25 cellular contexts compared by ENCODE assay signal in the genomic region with DNA sequence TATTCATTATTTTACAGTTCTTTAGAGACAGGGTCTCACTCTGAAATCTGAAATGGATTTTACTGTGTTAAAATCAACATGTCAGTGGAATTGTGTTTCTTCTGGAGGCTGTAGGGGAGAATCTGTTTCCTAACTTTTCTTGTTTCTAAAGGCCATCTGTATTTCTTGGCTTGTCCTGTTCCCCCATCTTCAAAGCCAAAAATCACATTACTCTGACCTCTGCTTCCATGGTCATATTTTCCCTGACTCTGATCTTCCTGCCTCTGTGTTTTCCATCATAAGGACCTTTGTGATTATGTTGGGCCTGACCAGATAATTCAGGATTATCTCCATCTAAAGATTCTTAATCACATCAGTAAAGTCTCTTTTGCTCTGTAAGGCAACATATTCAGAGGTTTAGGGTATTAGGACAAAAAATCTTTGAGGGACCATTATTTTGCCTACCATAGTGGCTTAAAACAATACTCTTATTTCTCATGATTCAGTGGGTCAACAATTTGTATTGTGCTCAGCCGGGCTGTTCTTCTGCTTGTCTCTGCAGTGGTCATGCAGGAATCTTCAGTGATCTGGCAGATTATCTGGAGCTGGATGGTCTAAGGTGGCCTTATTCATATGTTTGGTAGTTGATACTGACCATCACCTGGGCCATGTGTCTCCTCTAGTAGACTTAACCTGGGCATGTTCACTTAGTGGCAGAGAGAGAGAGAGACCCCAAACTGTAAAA. TPM values are rescaled to one million over a fixed set of nuclear protein-coding genes. Genes with fewer than 3 reads are reported as not detected.
A peak's percentile ranks its signal among the peaks of the same experiment; 100 is the strongest.
DNase-seq lines count a peak whose midpoint lies in the region; ATAC-seq and TF ChIP-seq lines count a peak whose summit lies in the region.
"Had no signal": no experiment of that assay in that cellular context is flagged by ENCODE, and none has a peak within 500 bp of the region (broad histone marks: within the 10 kb centered on the region; RNA-seq: fewer than 3 reads in every experiment).

No MANE protein-coding gene starts in this region.

- no peak for TF ChIP-seq POLR2A in IMR-90 (IDR thresholded peaks at IDR 0.05; ENCODE audit: low read depth, low read length)

- H2AK5ac ChIP-seq in IMR-90 (ENCODE audit: low read depth, low read length), result peak overlapping the region; percentile 62; the same call in 1 of the 2 replicates

- H3K9ac ChIP-seq in IMR-90 (ENCODE audit: low read depth, low read length), result no peak overlapping the region

- peaks cover 3% of the 10 kb centered on the region; the same call in 1 of the 2 replicates for H3K9me1 ChIP-seq in IMR-90 (ENCODE audit: insufficient read depth, low read length)

- WGBS in IMR-90 (ENCODE audit: extremely low coverage in 2 of 2, insufficient read length in 1 of 2), 2 experiments, result no CpG with 5 or more reads among the region's 1 CpG

- H4K5ac ChIP-seq in IMR-90 (ENCODE audit: low read depth, low read length), result peak overlapping the region; percentile 89

- peak overlapping the region; percentile 71; the same call in 1 of the 2 replicates for H3K27ac ChIP-seq in IMR-90 (ENCODE audit: insufficient read depth, low read length)
- H3K27ac ChIP-seq: body of pancreas, epithelial cell of prostate, left ventricle myocardium inferior, sigmoid colon, tibial nerve had no signal

- H2BK15ac ChIP-seq in IMR-90 (ENCODE audit: low read depth, low read length), result peak overlapping the region; percentile 42; the same call in 2 of the 3 replicates

- H3K4ac ChIP-seq in IMR-90 (ENCODE audit: low read depth, low read length), result peak overlapping the region; percentile 67

- peaks cover 9% of the 10 kb centered on the region for H3K4me1 ChIP-seq in IMR-90 (ENCODE audit: control insufficient read depth, insufficient read depth, low read length)

- H3K79me1 ChIP-seq in IMR-90 (ENCODE audit: low read depth in 1 of 2, low read length in 2 of 2), result peaks cover 4 to 30% of the 10 kb centered on the region in 2 experiments

- H4K8ac ChIP-seq in IMR-90 (ENCODE audit: low read depth in 2 of 2, low read length in 2 of 2), result peak overlapping the region; percentile 28 to 66; a peak in 3 of 4 replicates

- in situ Hi-C loops in IMR-90 (cut with MboI; ENCODE audit: low sequenced_read_pairs), result no loop called here

- H3K9me3 ChIP-seq in IMR-90 (ENCODE audit: control insufficient read depth, insufficient read depth, low read length), result peaks cover 2% of the 10 kb centered on the region
- H3K9me3 ChIP-seq: body of pancreas, left ventricle myocardium inferior, sigmoid colon, tibial nerve had no signal

- peak overlapping the region; percentile 80; the same call in 1 of the 2 replicates for H3K18ac ChIP-seq in IMR-90 (ENCODE audit: low read depth, low read length)

- H3K4me2 ChIP-seq in IMR-90 (ENCODE audit: low read depth, low read length), result no peak overlapping the region

- no peak overlapping the region for H3K14ac ChIP-seq in IMR-90 (replicated peaks; ENCODE audit: low read depth, low read length)

- no peak for TF ChIP-seq RAD21 in IMR-90 (IDR thresholded peaks at IDR 0.05; ENCODE audit: low read length)

- ATAC-seq in IMR-90 (ENCODE audit: low read depth), result no peak
- ATAC-seq in HG02840 (IDR thresholded peaks at IDR 0.05; ENCODE audit: low FRiP score, unreplicated experiment), result no peak
- no peak for ATAC-seq in GM18858 (IDR thresholded peaks at IDR 0.05; ENCODE audit: unreplicated experiment)
- no peak for ATAC-seq in left colon
- ATAC-seq: body of pancreas had no signal

- peak overlapping the region; percentile 6 for H2AK9ac ChIP-seq in IMR-90 (replicated peaks; ENCODE audit: low read depth, low read length, poor library complexity)

- no peaks in the 10 kb centered on the region for H3K27me3 ChIP-seq in IMR-90 (ENCODE audit: control insufficient read depth, insufficient read depth, low read length)
- H3K27me3 ChIP-seq: body of pancreas, sigmoid colon, tibial nerve had no signal

- H3K4me1 Mint-ChIP-seq in Calu3 (ENCODE audit: low read depth, unreplicated experiment), result peaks cover 57% of the 10 kb centered on the region
- H3K4me1 Mint-ChIP-seq in chondrocyte (ENCODE audit: low read depth), result peaks cover 71% of the 10 kb centered on the region
- peaks cover 61% of the 10 kb centered on the region for H3K4me1 Mint-ChIP-seq in nephron

- CTCF ChIA-PET in Calu3 (lab: Charles Lee), result interaction anchor here (1.3 kb wide), 1 partner anchor 28 kb away, joined by 5 read pairs; a partner anchor contains a TSS
- CTCF ChIA-PET in IMR-90 (lab: Yijun Ruan, JAX), result no interaction called here

- H3K27me3 Mint-ChIP-seq in Calu3 (ENCODE audit: unreplicated experiment) (no peaks in the 10 kb centered on the region), chondrocyte (ENCODE audit: low read depth) (no peaks in the 10 kb centered on the region), nephron (ENCODE audit: low read depth) (no peaks in the 10 kb centered on the region)
- H3K27me3 Mint-ChIP-seq: CD8-positive, alpha-beta memory T cell had no signal

- H3K27ac Mint-ChIP-seq in Calu3 (ENCODE audit: unreplicated experiment) (peak overlapping the region; percentile 92), chondrocyte (ENCODE audit: unreplicated experiment) (peak overlapping the region; percentile 75), nephron (peak overlapping the region; percentile 25 to 46 (median 44))
- H3K27ac Mint-ChIP-seq: B cell had no signal

- H4K20me1 ChIP-seq in IMR-90 (ENCODE audit: insufficient read depth, low read length), result 0 out of 2 replicates have a peak, but pooled peaks cover 4% of the 10 kb centered on the region

- no peak overlapping the region for H3K4me3 ChIP-seq in IMR-90 (ENCODE audit: insufficient read depth, low read depth, low read length)
- H3K4me3 ChIP-seq: body of pancreas, left ventricle myocardium inferior, sigmoid colon, tibial nerve had no signal

- H3K9me3 Mint-ChIP-seq in Calu3 (ENCODE audit: low read depth, unreplicated experiment), result no peaks in the 10 kb centered on the region
- H3K9me3 Mint-ChIP-seq in chondrocyte (ENCODE audit: low read depth), result peaks cover 7% of the 10 kb centered on the region
- H3K9me3 Mint-ChIP-seq in nephron, result no peaks in the 10 kb centered on the region
- H3K9me3 Mint-ChIP-seq: CD8-positive, alpha-beta memory T cell had no signal

- H3K4me3 Mint-ChIP-seq in Calu3 (ENCODE audit: low read depth, unreplicated experiment) (peak overlapping the region; percentile 82), chondrocyte (ENCODE audit: unreplicated experiment) (no peak overlapping the region), nephron (no peak overlapping the region)
- H3K4me3 Mint-ChIP-seq: B cell had no signal

- peak overlapping the region; percentile 95 for H2BK5ac ChIP-seq in IMR-90 (ENCODE audit: low read depth, low read length, poor library complexity, severe bottlenecking)

- POLR2A ChIA-PET in IMR-90 (lab: Charles Lee; ENCODE audit: unreplicated experiment), result interaction anchor here (0.7 kb wide), 1 partner anchor 334 kb away, joined by 3 read pairs; no protein-coding TSS in a partner anchor

- no TSS peak for BruUV-seq in Calu3 (replicated peaks; lab: Mats Ljungman, UMichigan)
- BruUV-seq in IMR-90 (replicated peaks; lab: Mats Ljungman, UMichigan), result no TSS peak

- H3K36me3 Mint-ChIP-seq in Calu3 (ENCODE audit: insufficient read depth, unreplicated experiment) (peaks cover 73% of the 10 kb centered on the region), chondrocyte (ENCODE audit: low read depth) (no peaks in the 10 kb centered on the region), nephron (ENCODE audit: low read depth) (peaks cover 32% of the 10 kb centered on the region)
- H3K36me3 Mint-ChIP-seq: CD8-positive, alpha-beta memory T cell had no signal

- H3K36me3 ChIP-seq in IMR-90 (ENCODE audit: control insufficient read depth, insufficient read depth, low read length), result peaks cover 4% of the 10 kb centered on the region
- H3K36me3 ChIP-seq: left ventricle myocardium inferior, sigmoid colon, tibial nerve had no signal

- DNase-seq in Calu3 (no peak), IMR-90 (no peak), chondrocyte (ENCODE audit: low spot score) (no peak), NCI-H2227 treated with DMSO at 0.1 percent for 48 hours (lab: John Stamatoyannopoulos, UW) (no peak), left colon (no peak)
- DNase-seq: activated CD4-positive, alpha-beta T cell treated with anti-CD3 and anti-CD28 coated beads, Interleukin-2, amount 50 U/mL, for 48 hours; activated CD4-positive, CD25-positive, alpha-beta regulatory T cell treated with anti-CD3 and anti-CD28 coated beads, Interleukin-2, amount 50 U/mL, for 72 hours; activated naive CD4-positive, alpha-beta T cell treated with Interleukin-2 at 50 U/mL for 16 hours; body of pancreas; CD8-positive, alpha-beta memory T cell; DMS 273 treated with DMSO at 0.1 percent for 48 hours; islet precursor cell; left ventricle myocardium inferior; NCI-H1105; NCI-H187; NCI-H2171; NCI-H510A; sigmoid colon; stimulated activated CD4-positive, alpha-beta T cell treated with anti-CD3 and anti-CD28 coated beads, Interleukin-4, amount 100 ng/mL, for 24 hours had no signal

- peak overlapping the region; percentile 58 for H2BK120ac ChIP-seq in IMR-90 (ENCODE audit: low read depth, low read length)

- no peak for TF ChIP-seq CTCF in Calu3 (IDR thresholded peaks at IDR 0.05; ENCODE audit: unreplicated experiment)
- no peak for TF ChIP-seq CTCF in IMR-90 (conservative IDR thresholded peaks at IDR 0.05; ENCODE audit: low read depth, low read length)
- TF ChIP-seq CTCF in chondrocyte (IDR thresholded peaks at IDR 0.05), result no peak
- no peak for TF ChIP-seq CTCF in nephron (IDR thresholded peaks at IDR 0.05; ENCODE audit: unreplicated experiment in 3 of 3)

- peak overlapping the region; percentile 3; the same call in 1 of the 2 replicates for H4K91ac ChIP-seq in IMR-90 (ENCODE audit: insufficient read depth, low read depth, low read length)

- no peak overlapping the region for H2AFZ ChIP-seq in IMR-90 (replicated peaks; ENCODE audit: low read length, poor library complexity)

- H3K56ac ChIP-seq in IMR-90 (ENCODE audit: extremely low read depth, insufficient read depth, low read length), result no peak overlapping the region

- intact Hi-C loops in Calu3 (cut with micrococcal nuclease; ENCODE audit: unreplicated experiment) (no loop called here), IMR-90 (cut with micrococcal nuclease) (no loop called here), left colon (cut with DNase I, micrococcal nuclease) (no loop called here)

- dilution Hi-C loops in IMR-90 (cut with HindIII; ENCODE audit: low sequenced_read_pairs, unreplicated experiment), result no loop called here

- H3K23ac ChIP-seq in IMR-90 (ENCODE audit: low read depth, low read length), result peak overlapping the region; percentile 79; the same call in 1 of the 2 replicates

- peak overlapping the region; percentile 45; the same call in 1 of the 2 replicates for H2BK20ac ChIP-seq in IMR-90 (ENCODE audit: low read depth, low read length)

TF ChIP-seq in IMR-90, 13 proteins besides CTCF, POLR2A, EP300 and RAD21 (continues in another document):
- no peak for TF ChIP-seq CHD1 (IDR thresholded peaks at IDR 0.05; ENCODE audit: low read depth, low read length)
- no peak for TF ChIP-seq BHLHE40 (IDR thresholded peaks at IDR 0.05; ENCODE audit: low read depth, low read length)

RNA-seq across cellular contexts. Expression of gene ANLN, which starts 5.7 kb away (rescaled TPM):
- total RNA-seq in Calu3 (2022) (207 and 274 TPM in 2 replicates), IMR-90 (2012; rRNA removed) (209 and 276 TPM in 2 replicates), chondrocyte (31.2 to 34.8 TPM (median 33.2 TPM) in 3 replicates), left colon (10 to 100 TPM in 1 of 2 donors, 1 to 10 TPM in 1; 3.9 to 13.7 TPM)
- polyA plus RNA-seq in IMR-90 (2012; rRNA removed), result 50.9 and 60.5 TPM in 2 replicates
- polyA plus RNA-seq in IMR-90 (2012; cell fraction: cytosol; rRNA removed), result 4.1 and 7.7 TPM in 2 replicates
- 16.9 and 102 TPM in 2 replicates for polyA plus RNA-seq in IMR-90 (2012; cell fraction: nucleus; rRNA removed; ENCODE audit: low replicate concordance)
